Comparison of ENCODE assay signal across 12 cellular contexts in the genomic region with DNA sequence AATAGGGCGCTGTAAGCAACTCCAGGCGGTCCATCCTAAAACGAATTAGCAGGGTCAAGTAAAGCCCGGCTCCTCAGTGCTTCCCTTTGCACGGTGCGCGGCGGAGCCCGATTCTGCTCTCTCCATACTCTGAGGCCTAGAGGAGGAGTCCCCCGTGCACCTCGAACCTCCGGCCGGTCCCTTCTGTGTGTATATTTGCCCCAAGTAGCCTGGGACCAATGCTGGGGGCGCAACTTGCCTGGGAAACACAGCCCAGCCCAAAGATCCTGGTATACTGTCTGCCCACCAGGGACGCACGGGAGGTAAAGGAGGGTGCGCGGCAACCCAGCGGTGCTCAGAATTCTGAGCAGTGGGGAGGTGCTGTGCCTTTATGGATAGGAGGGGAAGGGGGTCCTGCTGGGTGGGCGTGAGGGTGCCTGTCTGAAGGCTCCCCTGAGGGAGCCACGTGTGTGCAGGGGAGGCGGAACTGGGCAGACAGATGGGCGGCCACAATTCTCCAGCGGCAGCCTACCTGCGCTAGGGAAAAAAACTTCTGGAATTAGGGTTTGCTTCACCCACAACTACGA. TPM values are rescaled to one million over a fixed set of nuclear protein-coding genes. Genes with fewer than 3 reads are reported as not detected.
DNase-seq lines count a peak whose midpoint lies in the region; ATAC-seq and TF ChIP-seq lines count a peak whose summit lies in the region.
"Had no signal": no experiment of that assay in that cellular context is flagged by ENCODE, and none has a peak within 500 bp of the region (broad histone marks: within the 10 kb centered on the region; RNA-seq: fewer than 3 reads in every experiment).

No MANE protein-coding gene starts in this region.

- CTCF ChIA-PET in WTC11 (lab: Charles Lee) = interaction anchor here (0.7 to 7.5 kb wide), 20 partner anchors 8 to 198 kb away, joined by 3 to 110 read pairs (median 4); partner anchors contain the start of gene GP1BB

- no peaks in the 10 kb centered on the region for H3K9me3 Mint-ChIP-seq in WTC11
- H3K9me3 Mint-ChIP-seq in mesothelial cell of epicardium = no peaks in the 10 kb centered on the region
- H3K9me3 Mint-ChIP-seq: activated T-cell treated with anti-CD3 and anti-CD28 coated beads, Interleukin-2, amount 50 U/mL, for 4 hours; HFFc6 had no signal

- peaks cover 23% of the 10 kb centered on the region for H3K4me1 Mint-ChIP-seq in WTC11
- peaks cover 22% of the 10 kb centered on the region for H3K4me1 Mint-ChIP-seq in mesothelial cell of epicardium

- H3K27ac ChIP-seq in C4-2B = peak overlapping the region; percentile 36

- H3K4me3 Mint-ChIP-seq in WTC11 = peak overlapping the region; percentile 43
- peak overlapping the region; percentile 22 for H3K4me3 Mint-ChIP-seq in mesothelial cell of epicardium
- H3K4me3 Mint-ChIP-seq: HFFc6 had no signal

- ATAC-seq in WTC11 (no peak), GM19324 (IDR thresholded peaks at IDR 0.05; ENCODE audit: low FRiP score, unreplicated experiment) (no peak), HG02798 (IDR thresholded peaks at IDR 0.05; ENCODE audit: poor library complexity, unreplicated experiment) (no peak)

- no peak for TF ChIP-seq CTCF in C4-2B (conservative IDR thresholded peaks at IDR 0.05)
- no peak for TF ChIP-seq CTCF in GM10266 (IDR thresholded peaks at IDR 0.05; ENCODE audit: control insufficient read depth, insufficient read depth, low read depth, missing control alignments)
- no peak for TF ChIP-seq CTCF in WTC11 (IDR thresholded peaks at IDR 0.05)
- no peak for TF ChIP-seq CTCF in mesothelial cell of epicardium (IDR thresholded peaks at IDR 0.05; ENCODE audit: unreplicated experiment)

- H3K27me3 Mint-ChIP-seq in WTC11 (ENCODE audit: low read depth) (peaks cover 88% of the 10 kb centered on the region), mesothelial cell of epicardium (ENCODE audit: low read depth) (peaks cover 85% of the 10 kb centered on the region)

- POLR2A ChIA-PET in WTC11 (lab: Charles Lee) = interaction anchor here (1.0 kb wide), 1 partner anchor 9 kb away, joined by 3 read pairs; no protein-coding TSS in a partner anchor

- H3K36me3 Mint-ChIP-seq in WTC11 = no peaks in the 10 kb centered on the region
- H3K36me3 Mint-ChIP-seq in mesothelial cell of epicardium = no peaks in the 10 kb centered on the region

- DNase-seq in GM10266 (ENCODE audit: extremely low spot score) (peak; percentile 55), WTC11 (ENCODE audit: low spot score) (peak; percentile 33), mesothelial cell of epicardium (ENCODE audit: low spot score in 2 of 2, unreplicated experiment in 2 of 2) (no peak), putamen (ENCODE audit: low spot score) (no peak), DMS 273 treated with DMSO at 0.1 percent for 48 hours (lab: John Stamatoyannopoulos, UW) (no peak)
- DNase-seq: HFFc6, NCI-H446, OCI-M1 had no signal

- H3K27ac Mint-ChIP-seq in WTC11 (no peak overlapping the region), mesothelial cell of epicardium (no peak overlapping the region)
- H3K27ac Mint-ChIP-seq: HFFc6 had no signal

TF ChIP-seq in WTC11, 78 proteins besides CTCF, POLR2A, EP300 and RAD21 (continues in another document):
- no peak for TF ChIP-seq ATF1 (CRISPR knock-in tag; IDR thresholded peaks at IDR 0.05)
- no peak for TF ChIP-seq IRF2 (CRISPR knock-in tag; IDR thresholded peaks at IDR 0.05; ENCODE audit: borderline replicate concordance, low read depth)
- TF ChIP-seq, protein P1, sequence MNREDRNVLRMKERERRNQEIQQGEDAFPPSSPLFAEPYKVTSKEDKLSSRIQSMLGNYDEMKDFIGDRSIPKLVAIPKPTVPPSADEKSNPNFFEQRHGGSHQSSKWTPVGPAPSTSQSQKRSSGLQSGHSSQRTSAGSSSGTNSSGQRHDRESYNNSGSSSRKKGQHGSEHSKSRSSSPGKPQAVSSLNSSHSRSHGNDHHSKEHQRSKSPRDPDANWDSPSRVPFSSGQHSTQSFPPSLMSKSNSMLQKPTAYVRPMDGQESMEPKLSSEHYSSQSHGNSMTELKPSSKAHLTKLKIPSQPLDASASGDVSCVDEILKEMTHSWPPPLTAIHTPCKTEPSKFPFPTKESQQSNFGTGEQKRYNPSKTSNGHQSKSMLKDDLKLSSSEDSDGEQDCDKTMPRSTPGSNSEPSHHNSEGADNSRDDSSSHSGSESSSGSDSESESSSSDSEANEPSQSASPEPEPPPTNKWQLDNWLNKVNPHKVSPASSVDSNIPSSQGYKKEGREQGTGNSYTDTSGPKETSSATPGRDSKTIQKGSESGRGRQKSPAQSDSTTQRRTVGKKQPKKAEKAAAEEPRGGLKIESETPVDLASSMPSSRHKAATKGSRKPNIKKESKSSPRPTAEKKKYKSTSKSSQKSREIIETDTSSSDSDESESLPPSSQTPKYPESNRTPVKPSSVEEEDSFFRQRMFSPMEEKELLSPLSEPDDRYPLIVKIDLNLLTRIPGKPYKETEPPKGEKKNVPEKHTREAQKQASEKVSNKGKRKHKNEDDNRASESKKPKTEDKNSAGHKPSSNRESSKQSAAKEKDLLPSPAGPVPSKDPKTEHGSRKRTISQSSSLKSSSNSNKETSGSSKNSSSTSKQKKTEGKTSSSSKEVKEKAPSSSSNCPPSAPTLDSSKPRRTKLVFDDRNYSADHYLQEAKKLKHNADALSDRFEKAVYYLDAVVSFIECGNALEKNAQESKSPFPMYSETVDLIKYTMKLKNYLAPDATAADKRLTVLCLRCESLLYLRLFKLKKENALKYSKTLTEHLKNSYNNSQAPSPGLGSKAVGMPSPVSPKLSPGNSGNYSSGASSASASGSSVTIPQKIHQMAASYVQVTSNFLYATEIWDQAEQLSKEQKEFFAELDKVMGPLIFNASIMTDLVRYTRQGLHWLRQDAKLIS (CRISPR knock-in tag; IDR thresholded peaks at IDR 0.05; ENCODE audit: borderline replicate concordance) = no peak
- TF ChIP-seq, protein P2, sequence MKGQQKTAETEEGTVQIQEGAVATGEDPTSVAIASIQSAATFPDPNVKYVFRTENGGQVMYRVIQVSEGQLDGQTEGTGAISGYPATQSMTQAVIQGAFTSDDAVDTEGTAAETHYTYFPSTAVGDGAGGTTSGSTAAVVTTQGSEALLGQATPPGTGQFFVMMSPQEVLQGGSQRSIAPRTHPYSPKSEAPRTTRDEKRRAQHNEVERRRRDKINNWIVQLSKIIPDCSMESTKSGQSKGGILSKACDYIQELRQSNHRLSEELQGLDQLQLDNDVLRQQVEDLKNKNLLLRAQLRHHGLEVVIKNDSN (CRISPR knock-in tag; IDR thresholded peaks at IDR 0.05) = no peak
- TF ChIP-seq, protein P3, sequence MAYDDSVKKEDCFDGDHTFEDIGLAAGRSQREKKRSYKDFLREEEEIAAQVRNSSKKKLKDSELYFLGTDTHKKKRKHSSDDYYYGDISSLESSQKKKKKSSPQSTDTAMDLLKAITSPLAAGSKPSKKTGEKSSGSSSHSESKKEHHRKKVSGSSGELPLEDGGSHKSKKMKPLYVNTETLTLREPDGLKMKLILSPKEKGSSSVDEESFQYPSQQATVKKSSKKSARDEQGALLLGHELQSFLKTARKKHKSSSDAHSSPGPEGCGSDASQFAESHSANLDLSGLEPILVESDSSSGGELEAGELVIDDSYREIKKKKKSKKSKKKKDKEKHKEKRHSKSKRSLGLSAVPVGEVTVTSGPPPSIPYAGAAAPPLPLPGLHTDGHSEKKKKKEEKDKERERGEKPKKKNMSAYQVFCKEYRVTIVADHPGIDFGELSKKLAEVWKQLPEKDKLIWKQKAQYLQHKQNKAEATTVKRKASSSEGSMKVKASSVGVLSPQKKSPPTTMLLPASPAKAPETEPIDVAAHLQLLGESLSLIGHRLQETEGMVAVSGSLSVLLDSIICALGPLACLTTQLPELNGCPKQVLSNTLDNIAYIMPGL (CRISPR knock-in tag; IDR thresholded peaks at IDR 0.05) = no peak
- no peak for TF ChIP-seq PRRX2 (CRISPR knock-in tag; IDR thresholded peaks at IDR 0.05)
- no peak for TF ChIP-seq CBFB (CRISPR knock-in tag; IDR thresholded peaks at IDR 0.05; ENCODE audit: low read depth)
- no peak for TF ChIP-seq E2F4 (CRISPR knock-in tag; IDR thresholded peaks at IDR 0.05; ENCODE audit: borderline replicate concordance, low read depth)
- TF ChIP-seq STAT6 (CRISPR knock-in tag; conservative IDR thresholded peaks at IDR 0.05; ENCODE audit: low read depth) = no peak
- TF ChIP-seq NR3C1 (CRISPR knock-in tag; conservative IDR thresholded peaks at IDR 0.05; ENCODE audit: low read depth) = no peak
- no peak for TF ChIP-seq ZNF232 (CRISPR knock-in tag; IDR thresholded peaks at IDR 0.05)
- TF ChIP-seq NR2C2 (CRISPR knock-in tag; IDR thresholded peaks at IDR 0.05) = no peak

RNA-seq across cellular contexts. Expression of gene TBX1, which starts 4.8 kb away (rescaled TPM):
- total RNA-seq in WTC11 (2021) (7.9 to 12.8 TPM (median 9.3 TPM) in 3 replicates), mesothelial cell of epicardium (0.34 to 0.45 TPM in 2 of 3 replicates, not detected in the other)
- total RNA-seq: activated T-cell treated with anti-CD3 and anti-CD28 coated beads, Interleukin-2, amount 50 U/mL, for 4 hours had no signal

RNA-seq across cellular contexts. Expression of gene GP1BB, which starts 32.5 kb away (rescaled TPM):
- total RNA-seq in WTC11 (2021) = 1.4 to 4.3 TPM (median 3.3 TPM) in 3 replicates
- 1.4 to 5.7 TPM (median 4.4 TPM) in 3 replicates for total RNA-seq in mesothelial cell of epicardium

RNA-seq across cellular contexts. Expression of gene SEPTIN5, which starts 41.5 kb away (rescaled TPM):
- total RNA-seq in WTC11 (2021) = 12.6 to 22.4 TPM (median 15.2 TPM) in 3 replicates
- 32.2 to 42.1 TPM (median 36.2 TPM) in 3 replicates for total RNA-seq in mesothelial cell of epicardium

Comparison
In these comparisons a context has a peak if more than half of its experiments do, and no peak if none do; other contexts are left out.
1. DNase-seq: peak in GM10266 (single experiment) and WTC11 (single experiment); none in mesothelial cell of epicardium (0 of 2), putamen (single experiment) and DMS 273 treated with DMSO at 0.1 percent for 48 hours (single experiment).